ENCODE assay signal across 7 cellular contexts in the genomic region with DNA sequence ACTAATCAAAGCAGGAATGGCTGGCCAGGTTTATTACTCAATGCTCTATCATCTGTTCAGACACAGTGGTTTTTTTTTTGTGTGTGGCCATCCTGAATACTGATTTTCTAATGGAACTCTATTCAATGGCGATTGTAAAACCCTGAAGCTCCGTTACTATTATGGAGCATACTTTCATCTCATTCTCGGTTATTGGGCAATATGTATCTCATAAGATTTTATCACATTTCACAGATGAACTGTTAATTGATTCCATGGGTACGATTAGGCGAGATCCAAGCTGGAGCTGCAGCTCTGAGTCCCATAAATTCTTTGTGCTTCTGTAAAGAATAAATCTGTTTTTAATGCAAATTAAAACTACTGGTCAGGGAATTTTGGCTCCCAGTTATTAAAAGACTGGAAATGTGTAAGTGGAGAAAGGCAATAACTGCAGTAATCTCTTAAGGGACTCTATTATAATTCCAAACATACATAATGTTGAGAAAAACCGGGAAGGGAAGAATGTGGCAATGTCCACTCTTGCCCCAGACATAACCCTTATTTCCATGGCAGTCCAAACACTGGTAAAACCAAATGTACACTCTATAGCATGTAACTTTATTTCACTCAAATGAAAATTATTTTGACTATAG.
"Had no signal": no experiment of that assay in that cellular context is flagged by ENCODE, and none has a peak within 500 bp of the region (broad histone marks: within the 10 kb centered on the region; RNA-seq: fewer than 3 reads in every experiment).

No MANE protein-coding gene starts in this region.

- H2AFZ ChIP-seq: GM23338 had no signal

- DNase-seq: H9, HCEC 1CT had no signal

- FAIRE-seq: H1, H54, HTR-8/SVneo had no signal

- H3K27ac Mint-ChIP-seq: GM23338, H9, IgD-negative memory B cell had no signal

- H3K4me1 Mint-ChIP-seq: GM23338, H9, IgD-negative memory B cell had no signal

- H3K4me2 ChIP-seq: GM23338 had no signal

- ATAC-seq: GM23338 had no signal

- H3K9me3 Mint-ChIP-seq: GM23338, H9 had no signal

- H3K4me3 Mint-ChIP-seq: GM23338, H9, IgD-negative memory B cell had no signal

- H3K4me3 ChIP-seq: GM23338 had no signal
